8 cellular contexts compared by ENCODE assay signal in the genomic region with DNA sequence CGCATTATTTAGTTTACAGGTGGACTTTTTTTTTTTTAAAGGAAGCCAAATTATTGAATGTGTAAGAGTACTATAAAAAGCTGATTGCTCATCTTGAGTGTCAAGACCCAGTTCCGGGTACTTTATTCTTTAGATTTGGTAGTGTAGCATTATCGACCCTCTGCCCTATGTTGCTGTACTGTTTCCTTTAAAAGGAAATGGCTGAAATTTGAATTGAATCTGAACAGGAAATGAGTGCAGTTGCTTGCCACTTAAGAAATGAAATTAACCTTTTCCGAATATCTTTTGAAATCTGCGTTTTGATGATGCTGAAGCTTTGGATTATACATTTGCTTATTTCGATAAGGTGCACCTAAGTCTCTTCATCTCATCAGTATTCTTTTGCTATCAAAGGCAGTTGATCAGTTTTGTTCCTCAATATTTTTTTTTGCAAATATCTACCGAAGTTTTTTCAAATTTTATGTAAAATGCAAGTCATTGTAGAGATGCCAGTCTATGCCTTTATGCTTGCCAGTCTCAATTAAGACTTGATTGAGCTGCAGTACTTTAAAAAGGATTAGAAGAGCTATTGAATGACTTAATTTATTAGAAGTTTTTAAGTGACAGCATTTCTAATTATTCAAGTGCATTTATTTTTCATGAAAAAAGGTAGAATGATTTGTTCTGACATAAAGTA. TPM values are rescaled to one million over a fixed set of nuclear protein-coding genes. Genes with fewer than 3 reads are reported as not detected.
DNase-seq lines count a peak whose midpoint lies in the region; ATAC-seq, FAIRE-seq and TF ChIP-seq lines count a peak whose summit lies in the region.

No MANE protein-coding gene starts in this region.

- dilution Hi-C loops in keratinocyte (cut with MboI; ENCODE audit: extremely low pct_ligation_motif_present, low sequenced_read_pairs) = no loop called here

- peak overlapping the region; percentile 93 for H3K9ac ChIP-seq in keratinocyte (ENCODE audit: control insufficient read depth, extremely low read depth, insufficient read depth, low read length)

- no peaks in the 10 kb centered on the region for H3K9me3 Mint-ChIP-seq in activated CD8-positive, alpha-beta memory T cell treated with anti-CD3 and anti-CD28 coated beads, Interleukin-2, amount 10 ng/mL, durations not matched to agents 7 days and 5 days (ENCODE audit: low read depth)
- no peaks in the 10 kb centered on the region for H3K9me3 Mint-ChIP-seq in activated T-helper 1 cell treated with anti-CD3 and anti-CD28 coated beads, Interleukin-12 subunit alpha, Interleukin-12 subunit beta, Interleukin-2, Interleukin-4 antibody, amounts not matched to agents 30 ng/mL and 10 ng/mL and 1 ng/mL, durations not matched to agents 14 hours and 24 hours and 36 hours

- peaks cover 21% of the 10 kb centered on the region for H3K4me1 ChIP-seq in keratinocyte (ENCODE audit: control insufficient read depth, extremely low read depth, insufficient read depth, low read length)
- peaks cover 6% of the 10 kb centered on the region for H3K4me1 ChIP-seq in thymus (ENCODE audit: control insufficient read depth, insufficient read depth, low read length)

- peak overlapping the region; percentile 86 to 98 (median 92) for H3K4me3 ChIP-seq in keratinocyte (ENCODE audit: control insufficient read depth in 2 of 3, extremely low read depth in 1 of 3, insufficient read depth in 2 of 3, low read depth in 1 of 3, low read length in 3 of 3)
- H3K4me3 ChIP-seq in thymus (ENCODE audit: low read length) = peak overlapping the region; percentile 97

- no peak overlapping the region for H2AFZ ChIP-seq in keratinocyte (ENCODE audit: control insufficient read depth, low read length)

- H3K79me2 ChIP-seq in keratinocyte (ENCODE audit: control insufficient read depth, insufficient read depth, low read length) = peaks cover 83% of the 10 kb centered on the region

- H3K27ac Mint-ChIP-seq in activated CD8-positive, alpha-beta memory T cell treated with anti-CD3 and anti-CD28 coated beads, Interleukin-2, amount 10 ng/mL, durations not matched to agents 7 days and 5 days = peak overlapping the region; percentile 96
- H3K27ac Mint-ChIP-seq in activated T-helper 1 cell treated with anti-CD3 and anti-CD28 coated beads, Interleukin-12 subunit alpha, Interleukin-12 subunit beta, Interleukin-2, Interleukin-4 antibody, amounts not matched to agents 30 ng/mL and 10 ng/mL and 1 ng/mL, durations not matched to agents 14 hours and 24 hours and 36 hours = peak overlapping the region; percentile 92

- peak overlapping the region; percentile 89 for H3K27ac ChIP-seq in keratinocyte (ENCODE audit: control insufficient read depth, insufficient read depth, low read length)
- H3K27ac ChIP-seq in thymus (ENCODE audit: low read depth) = peak overlapping the region; percentile 33

- DNase-seq in activated CD8-positive, alpha-beta memory T cell treated with anti-CD3 and anti-CD28 coated beads, Interleukin-2, amount 10 ng/mL, durations not matched to agents 7 days and 5 days = no peak
- no peak for DNase-seq in activated CD8-positive, alpha-beta memory T cell treated with anti-CD3 and anti-CD28 coated beads, Interleukin-2, amount 50 U/mL, for 48 hours
- no peak for DNase-seq in activated T-helper 1 cell treated with anti-CD3 and anti-CD28 coated beads, Interleukin-12 subunit alpha, Interleukin-12 subunit beta, Interleukin-2, Interleukin-4 antibody, amounts not matched to agents 30 ng/mL and 10 ng/mL and 1 ng/mL, durations not matched to agents 14 hours and 24 hours and 36 hours (ENCODE audit: low spot score)
- DNase-seq in keratinocyte (ENCODE audit: low read depth, low spot score) (no peak), NCI-H774 (lab: John Stamatoyannopoulos, UW) (no peak)

- H4K20me1 ChIP-seq in keratinocyte (ENCODE audit: control insufficient read depth, extremely low read depth, insufficient read depth, low read length) = peaks cover 9% of the 10 kb centered on the region

- peak overlapping the region; percentile 91 for H3K4me2 ChIP-seq in keratinocyte (ENCODE audit: control insufficient read depth, extremely low read depth, insufficient read depth, low read depth, low read length)

- 12% methylated on average over 7 of the region's 7 CpGs for WGBS in thymus

- H3K27me3 ChIP-seq in keratinocyte (ENCODE audit: control insufficient read depth, extremely low read depth, insufficient read depth, low read length) (no peaks in the 10 kb centered on the region), thymus (ENCODE audit: control insufficient read depth, insufficient read depth) (no peaks in the 10 kb centered on the region)

- H3K36me3 Mint-ChIP-seq in activated CD8-positive, alpha-beta memory T cell treated with anti-CD3 and anti-CD28 coated beads, Interleukin-2, amount 10 ng/mL, durations not matched to agents 7 days and 5 days = peaks cover 38% of the 10 kb centered on the region
- peaks cover 21% of the 10 kb centered on the region for H3K36me3 Mint-ChIP-seq in activated T-helper 1 cell treated with anti-CD3 and anti-CD28 coated beads, Interleukin-12 subunit alpha, Interleukin-12 subunit beta, Interleukin-2, Interleukin-4 antibody, amounts not matched to agents 30 ng/mL and 10 ng/mL and 1 ng/mL, durations not matched to agents 14 hours and 24 hours and 36 hours (ENCODE audit: low read depth)

- intact Hi-C loops in activated T-helper 1 cell treated with anti-CD3 and anti-CD28 coated beads, Interleukin-12 subunit alpha, Interleukin-12 subunit beta, Interleukin-2, Interleukin-4 antibody, amounts not matched to agents 30 ng/mL and 10 ng/mL and 1 ng/mL, durations not matched to agents 14 hours and 24 hours and 36 hours (cut with micrococcal nuclease) = loop anchor here (5.0 kb wide), 2 partner anchors 176 to 1061 kb away; a partner anchor contains a TSS

- FAIRE-seq in keratinocyte (lab: Jason Lieb, UNC) = no peak

- H3K9me3 ChIP-seq in keratinocyte (ENCODE audit: control insufficient read depth, low read depth, low read length) (no peaks in the 10 kb centered on the region), thymus (ENCODE audit: control insufficient read depth) (no peaks in the 10 kb centered on the region)

- CTCF ChIA-PET in activated CD8-positive, alpha-beta memory T cell treated with anti-CD3 and anti-CD28 coated beads, Interleukin-2, amount 10 ng/mL, durations not matched to agents 7 days and 5 days (lab: Charles Lee) = interaction anchor here (1.5 to 3.8 kb wide), 5 partner anchors 11 to 63 kb away, joined by 7 to 48 read pairs (median 8); a partner anchor contains a TSS

- H3K36me3 ChIP-seq in keratinocyte (ENCODE audit: control insufficient read depth in 2 of 2, extremely low read depth in 1 of 2, insufficient read depth in 2 of 2, low read length in 2 of 2) = peaks cover 3 to 6% of the 10 kb centered on the region in 2 experiments
- H3K36me3 ChIP-seq in thymus (ENCODE audit: control insufficient read depth, insufficient read depth) = no peaks in the 10 kb centered on the region

- peak overlapping the region; percentile 100 for H3K4me3 Mint-ChIP-seq in activated CD8-positive, alpha-beta memory T cell treated with anti-CD3 and anti-CD28 coated beads, Interleukin-2, amount 10 ng/mL, durations not matched to agents 7 days and 5 days
- H3K4me3 Mint-ChIP-seq in activated T-helper 1 cell treated with anti-CD3 and anti-CD28 coated beads, Interleukin-12 subunit alpha, Interleukin-12 subunit beta, Interleukin-2, Interleukin-4 antibody, amounts not matched to agents 30 ng/mL and 10 ng/mL and 1 ng/mL, durations not matched to agents 14 hours and 24 hours and 36 hours = peak overlapping the region; percentile 87

- peaks cover 39% of the 10 kb centered on the region for H3K4me1 Mint-ChIP-seq in activated CD8-positive, alpha-beta memory T cell treated with anti-CD3 and anti-CD28 coated beads, Interleukin-2, amount 10 ng/mL, durations not matched to agents 7 days and 5 days
- peaks cover 39% of the 10 kb centered on the region for H3K4me1 Mint-ChIP-seq in activated T-helper 1 cell treated with anti-CD3 and anti-CD28 coated beads, Interleukin-12 subunit alpha, Interleukin-12 subunit beta, Interleukin-2, Interleukin-4 antibody, amounts not matched to agents 30 ng/mL and 10 ng/mL and 1 ng/mL, durations not matched to agents 14 hours and 24 hours and 36 hours (ENCODE audit: low read depth)

- no peaks in the 10 kb centered on the region for H3K9me1 ChIP-seq in keratinocyte (ENCODE audit: control insufficient read depth, extremely low read depth, insufficient read depth, low read length)

- no peak for ATAC-seq in activated CD8-positive, alpha-beta memory T cell treated with anti-CD3 and anti-CD28 coated beads, Interleukin-2, amount 10 ng/mL, durations not matched to agents 7 days and 5 days
- no peak for ATAC-seq in activated CD4-positive, CD25-positive, alpha-beta regulatory T cell treated with anti-CD3 and anti-CD28 coated beads, Interleukin-2, amount 50 U/mL, for 24 hours
- no peak for ATAC-seq in GM18907 (IDR thresholded peaks at IDR 0.05; ENCODE audit: unreplicated experiment)

- TF ChIP-seq CTCF in keratinocyte (optimal IDR thresholded peaks at IDR 0.05 in 1 of 3, IDR thresholded peaks at IDR 0.05 in 1 of 3, conservative IDR thresholded peaks at IDR 0.05 in 1 of 3; ENCODE audit: extremely low read depth in 1 of 3, insufficient read depth in 2 of 3, low read length in 3 of 3) = no peak

- H3K27me3 Mint-ChIP-seq in activated CD8-positive, alpha-beta memory T cell treated with anti-CD3 and anti-CD28 coated beads, Interleukin-2, amount 10 ng/mL, durations not matched to agents 7 days and 5 days = no peaks in the 10 kb centered on the region
- H3K27me3 Mint-ChIP-seq in activated T-helper 1 cell treated with anti-CD3 and anti-CD28 coated beads, Interleukin-12 subunit alpha, Interleukin-12 subunit beta, Interleukin-2, Interleukin-4 antibody, amounts not matched to agents 30 ng/mL and 10 ng/mL and 1 ng/mL, durations not matched to agents 14 hours and 24 hours and 36 hours (ENCODE audit: insufficient read depth) = no peaks in the 10 kb centered on the region

RNA-seq across cellular contexts. Expression of a gene that starts 1.8 kb away (rescaled TPM):
- 100 to 1,000 TPM in 1 of 2 experiments, 10 to 100 TPM in 1; 96.5 to 113 TPM for total RNA-seq in activated CD8-positive, alpha-beta memory T cell treated with anti-CD3 and anti-CD28 coated beads, Interleukin-2, amount 10 ng/mL, durations not matched to agents 7 days and 5 days
- 77.1 and 80.9 TPM in 2 replicates for total RNA-seq in activated T-helper 1 cell treated with anti-CD3 and anti-CD28 coated beads, Interleukin-12 subunit alpha, Interleukin-12 subunit beta, Interleukin-2, Interleukin-4 antibody, amounts not matched to agents 30 ng/mL and 10 ng/mL and 1 ng/mL, durations not matched to agents 14 hours and 24 hours and 36 hours
- polyA plus RNA-seq in keratinocyte (73.0 to 95.5 TPM (median 84.9 TPM) in 3 replicates), thymus (119 TPM)
- 120 TPM for polyA plus RNA-seq in keratinocyte (2011; ENCODE audit: low read depth)
- polyA plus RNA-seq in keratinocyte (2011; cell fraction: cytosol; rRNA removed) = 43.6 and 94.9 TPM in 2 replicates
- 182 and 183 TPM in 2 replicates for polyA plus RNA-seq in keratinocyte (2011; cell fraction: nucleus; rRNA removed)
- polyA plus RNA-seq in keratinocyte (2012; ENCODE audit: low replicate concordance) = 50.2 and 59.5 TPM in 2 replicates
- 73.4 to 90.5 TPM (median 86.5 TPM) in 3 replicates for polyA minus RNA-seq in keratinocyte
- polyA minus RNA-seq in keratinocyte (2011; cell fraction: cytosol; rRNA and poly(A)+ RNA removed) = 26.1 TPM
- polyA minus RNA-seq in keratinocyte (2011; cell fraction: nucleus; rRNA and poly(A)+ RNA removed) = 40.0 and 92.5 TPM in 2 replicates

RNA-seq across cellular contexts. Expression of a gene that starts 11.8 kb away (rescaled TPM):
- total RNA-seq in activated CD8-positive, alpha-beta memory T cell treated with anti-CD3 and anti-CD28 coated beads, Interleukin-2, amount 10 ng/mL, durations not matched to agents 7 days and 5 days = 10 to 100 TPM in 1 of 2 experiments, 1 to 10 TPM in 1; 9.6 to 17.4 TPM
- total RNA-seq in activated T-helper 1 cell treated with anti-CD3 and anti-CD28 coated beads, Interleukin-12 subunit alpha, Interleukin-12 subunit beta, Interleukin-2, Interleukin-4 antibody, amounts not matched to agents 30 ng/mL and 10 ng/mL and 1 ng/mL, durations not matched to agents 14 hours and 24 hours and 36 hours = 29.4 and 30.8 TPM in 2 replicates
- polyA plus RNA-seq in keratinocyte (4.2 to 9.8 TPM (median 7.4 TPM) in 3 replicates), thymus (5.1 TPM)
- polyA plus RNA-seq in keratinocyte (2011; ENCODE audit: low read depth) = 1.9 TPM
- 4.0 and 8.0 TPM in 2 replicates for polyA plus RNA-seq in keratinocyte (2011; cell fraction: cytosol; rRNA removed)
- 6.3 and 8.3 TPM in 2 replicates for polyA plus RNA-seq in keratinocyte (2011; cell fraction: nucleus; rRNA removed)
- polyA plus RNA-seq in keratinocyte (2012; ENCODE audit: low replicate concordance) = 8.0 and 8.4 TPM in 2 replicates
- 0.92 to 3.0 TPM (median 2.6 TPM) in 3 replicates for polyA minus RNA-seq in keratinocyte
- polyA minus RNA-seq in keratinocyte (2011; cell fraction: cytosol; rRNA and poly(A)+ RNA removed) = 3.3 TPM
- 1.9 and 3.7 TPM in 2 replicates for polyA minus RNA-seq in keratinocyte (2011; cell fraction: nucleus; rRNA and poly(A)+ RNA removed)

RNA-seq across cellular contexts. Expression of a gene that starts 11.9 kb away (rescaled TPM):
- 100 to 1,000 TPM; 140 to 161 TPM for total RNA-seq in activated CD8-positive, alpha-beta memory T cell treated with anti-CD3 and anti-CD28 coated beads, Interleukin-2, amount 10 ng/mL, durations not matched to agents 7 days and 5 days
- 159 and 165 TPM in 2 replicates for total RNA-seq in activated T-helper 1 cell treated with anti-CD3 and anti-CD28 coated beads, Interleukin-12 subunit alpha, Interleukin-12 subunit beta, Interleukin-2, Interleukin-4 antibody, amounts not matched to agents 30 ng/mL and 10 ng/mL and 1 ng/mL, durations not matched to agents 14 hours and 24 hours and 36 hours
- polyA plus RNA-seq in keratinocyte = 47.9 to 59.4 TPM (median 49.7 TPM) in 3 replicates
- polyA plus RNA-seq in keratinocyte (2011; ENCODE audit: low read depth) = 20.4 TPM
- 26.0 and 26.5 TPM in 2 replicates for polyA plus RNA-seq in keratinocyte (2011; cell fraction: cytosol; rRNA removed)
- polyA plus RNA-seq in keratinocyte (2011; cell fraction: nucleus; rRNA removed) = 152 and 177 TPM in 2 replicates
- 33.1 and 42.2 TPM in 2 replicates for polyA plus RNA-seq in keratinocyte (2012; ENCODE audit: low replicate concordance)
- polyA minus RNA-seq in keratinocyte = 72.2 to 162 TPM (median 93.9 TPM) in 3 replicates
- polyA minus RNA-seq in keratinocyte (2011; cell fraction: cytosol; rRNA and poly(A)+ RNA removed) = 38.8 TPM
- 48.7 and 95.7 TPM in 2 replicates for polyA minus RNA-seq in keratinocyte (2011; cell fraction: nucleus; rRNA and poly(A)+ RNA removed)
- 27.6 TPM for polyA plus RNA-seq in thymus

RNA-seq across cellular contexts. Expression of a gene that starts 45.1 kb away (rescaled TPM):
- total RNA-seq in activated CD8-positive, alpha-beta memory T cell treated with anti-CD3 and anti-CD28 coated beads, Interleukin-2, amount 10 ng/mL, durations not matched to agents 7 days and 5 days = 1 to 10 TPM; 4.5 to 8.0 TPM
- 15.9 and 16.4 TPM in 2 replicates for total RNA-seq in activated T-helper 1 cell treated with anti-CD3 and anti-CD28 coated beads, Interleukin-12 subunit alpha, Interleukin-12 subunit beta, Interleukin-2, Interleukin-4 antibody, amounts not matched to agents 30 ng/mL and 10 ng/mL and 1 ng/mL, durations not matched to agents 14 hours and 24 hours and 36 hours
- 11.0 to 14.3 TPM (median 11.4 TPM) in 3 replicates for polyA plus RNA-seq in keratinocyte
- 3.2 TPM for polyA plus RNA-seq in keratinocyte (2011; ENCODE audit: low read depth)
- polyA plus RNA-seq in keratinocyte (2011; cell fraction: cytosol; rRNA removed) = 12.4 and 13.7 TPM in 2 replicates
- 23.6 and 25.8 TPM in 2 replicates for polyA plus RNA-seq in keratinocyte (2011; cell fraction: nucleus; rRNA removed)
- polyA plus RNA-seq in keratinocyte (2012; ENCODE audit: low replicate concordance) = 6.5 and 22.5 TPM in 2 replicates
- polyA minus RNA-seq in keratinocyte = 8.0 to 17.2 TPM (median 15.3 TPM) in 3 replicates
- 12.7 TPM for polyA minus RNA-seq in keratinocyte (2011; cell fraction: cytosol; rRNA and poly(A)+ RNA removed)
- polyA minus RNA-seq in keratinocyte (2011; cell fraction: nucleus; rRNA and poly(A)+ RNA removed) = 4.2 and 5.5 TPM in 2 replicates
- 5.1 TPM for polyA plus RNA-seq in thymus

RNA-seq across cellular contexts. Expression of a gene that starts 54.8 kb away (rescaled TPM):
- 10 to 100 TPM; 13.6 to 17.0 TPM for total RNA-seq in activated CD8-positive, alpha-beta memory T cell treated with anti-CD3 and anti-CD28 coated beads, Interleukin-2, amount 10 ng/mL, durations not matched to agents 7 days and 5 days
- 21.0 and 22.7 TPM in 2 replicates for total RNA-seq in activated T-helper 1 cell treated with anti-CD3 and anti-CD28 coated beads, Interleukin-12 subunit alpha, Interleukin-12 subunit beta, Interleukin-2, Interleukin-4 antibody, amounts not matched to agents 30 ng/mL and 10 ng/mL and 1 ng/mL, durations not matched to agents 14 hours and 24 hours and 36 hours
- polyA plus RNA-seq in keratinocyte = 3.7 to 5.4 TPM (median 3.8 TPM) in 3 replicates
- 0.56 TPM for polyA plus RNA-seq in keratinocyte (2011; ENCODE audit: low read depth)
- 2.2 and 3.3 TPM in 2 replicates for polyA plus RNA-seq in keratinocyte (2011; cell fraction: cytosol; rRNA removed)
- polyA plus RNA-seq in keratinocyte (2011; cell fraction: nucleus; rRNA removed) = 3.0 and 4.5 TPM in 2 replicates
- polyA plus RNA-seq in keratinocyte (2012; ENCODE audit: low replicate concordance) = 2.1 and 5.0 TPM in 2 replicates
- polyA minus RNA-seq in keratinocyte = 1.4 to 2.0 TPM (median 1.5 TPM) in 3 replicates
- 6.1 TPM for polyA minus RNA-seq in keratinocyte (2011; cell fraction: cytosol; rRNA and poly(A)+ RNA removed)
- polyA minus RNA-seq in keratinocyte (2011; cell fraction: nucleus; rRNA and poly(A)+ RNA removed) = 3.1 and 3.4 TPM in 2 replicates
- 6.2 TPM for polyA plus RNA-seq in thymus
